Comparison of ENCODE assay signal across 13 cellular contexts in the genomic region with DNA sequence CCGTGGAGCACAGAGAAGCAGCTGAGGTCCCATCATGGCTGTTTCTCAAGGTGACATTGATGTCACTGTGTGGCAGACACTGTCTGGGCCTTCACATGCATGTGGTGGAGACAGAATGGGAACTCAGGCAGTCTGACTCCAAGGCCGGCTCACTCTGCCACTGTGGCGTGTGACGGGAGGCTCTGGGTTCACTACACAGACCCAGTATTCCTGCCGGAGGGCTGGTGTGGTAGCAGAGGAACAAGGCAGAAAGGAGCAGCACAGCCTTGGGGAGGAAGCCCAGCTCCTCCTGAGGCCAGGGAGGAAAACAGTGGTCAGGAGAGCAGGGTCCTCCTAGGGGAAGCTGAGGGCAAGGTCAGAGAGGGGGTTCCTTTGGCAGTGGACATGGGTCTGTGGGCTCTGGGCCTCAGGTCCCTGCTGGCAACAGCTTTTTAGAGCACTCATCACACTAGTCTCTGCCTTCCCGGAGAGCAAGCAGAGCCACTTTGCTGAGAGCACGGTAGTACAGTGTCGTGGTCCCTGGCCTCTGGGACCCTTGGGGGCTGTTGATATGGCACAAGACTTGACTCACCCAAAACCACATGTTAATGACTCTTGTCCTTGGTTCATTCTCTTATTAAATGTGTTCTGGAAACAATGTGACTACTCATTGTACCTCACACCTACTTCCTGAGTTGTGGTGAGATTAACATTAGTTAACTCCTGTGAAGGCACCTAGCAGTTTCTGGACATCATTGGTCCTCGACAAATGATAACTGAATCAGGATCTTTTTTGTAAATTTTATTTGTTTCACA. TPM values are rescaled to one million over a fixed set of nuclear protein-coding genes. Genes with fewer than 3 reads are reported as not detected.
DNase-seq lines count a peak whose midpoint lies in the region; ATAC-seq and TF ChIP-seq lines count a peak whose summit lies in the region.
"Had no signal": no experiment of that assay in that cellular context is flagged by ENCODE, and none has a peak within 500 bp of the region (broad histone marks: within the 10 kb centered on the region; RNA-seq: fewer than 3 reads in every experiment).

No MANE protein-coding gene starts in this region.

- H3K9me3 ChIP-seq in BLaER1 (no peaks in the 10 kb centered on the region), GM23248 (ENCODE audit: low read depth) (no peaks in the 10 kb centered on the region), PC-3 (ENCODE audit: low read length) (no peaks in the 10 kb centered on the region)
- H3K9me3 ChIP-seq: Caco-2, lower lobe of right lung had no signal

- in situ Hi-C loops in GM23248 (cut with MboI), result loop anchor here (10.0 kb wide), 1 partner anchor 433 kb away; no protein-coding TSS in a partner anchor

- H3K9ac ChIP-seq in BLaER1 (no peak overlapping the region), GM23248 (no peak overlapping the region), PC-3 (ENCODE audit: low read length) (no peak overlapping the region)
- H3K9ac ChIP-seq: parathyroid adenoma had no signal

- H3K4me3 Mint-ChIP-seq in activated T-cell treated with anti-CD3 and anti-CD28 coated beads, Interleukin-2, amount 50 U/mL, for 72 hours, result no peak overlapping the region

- CTCF ChIA-PET in PC-3 (lab: Charles Lee), result interaction anchor here (0.8 to 1.8 kb wide), 4 partner anchors 21 to 433 kb away, joined by 4 to 39 read pairs (median 10); partner anchors contain the start of genes DCAF4 and DPF3

- H3K27me3 Mint-ChIP-seq in activated T-cell treated with anti-CD3 and anti-CD28 coated beads, Interleukin-2, amount 50 U/mL, for 72 hours (ENCODE audit: low read depth), result no peaks in the 10 kb centered on the region

- H3K27ac ChIP-seq in BLaER1, result 0 out of 2 replicates have a peak overlapping the region, but pooled peaks have one; percentile 3
- no peak overlapping the region for H3K27ac ChIP-seq in GM23248
- H3K27ac ChIP-seq in PC-3 (ENCODE audit: low read length), result no peak overlapping the region
- H3K27ac ChIP-seq: hepatocyte, lower lobe of right lung, parathyroid adenoma had no signal

- peaks cover 0 to 3% of the 10 kb centered on the region in 2 donors for H3K36me3 Mint-ChIP-seq in activated T-cell treated with anti-CD3 and anti-CD28 coated beads, Interleukin-2, amount 50 U/mL, for 72 hours (ENCODE audit: insufficient read depth in 2 of 2)

- WGBS in GM23248 (ENCODE audit: low coverage in 1 of 2, low lambda C conversion rate in 2 of 2, missing lambda C conversion rate in 2 of 2), 2 experiments, result 83 to 86% methylated on average over 9 of the region's 9 CpGs

- H3K9me2 ChIP-seq in GM23248 (ENCODE audit: insufficient read depth), result no peaks in the 10 kb centered on the region
- no peaks in the 10 kb centered on the region for H3K9me2 ChIP-seq in PC-3 (replicated peaks; ENCODE audit: low read length)

- no peaks in the 10 kb centered on the region for H3K27me3 ChIP-seq in BLaER1
- no peaks in the 10 kb centered on the region for H3K27me3 ChIP-seq in GM23248 (replicated peaks; ENCODE audit: insufficient read depth)
- no peaks in the 10 kb centered on the region for H3K27me3 ChIP-seq in PC-3 (ENCODE audit: low read length)
- H3K27me3 ChIP-seq: hepatocyte had no signal

- H3K79me2 ChIP-seq in GM23248 (ENCODE audit: insufficient read depth), result no peaks in the 10 kb centered on the region
- H3K79me2 ChIP-seq in PC-3 (ENCODE audit: low read length), result no peaks in the 10 kb centered on the region
- H3K79me2 ChIP-seq: hepatocyte, parathyroid adenoma had no signal

- H3K4me1 Mint-ChIP-seq in activated T-cell treated with anti-CD3 and anti-CD28 coated beads, Interleukin-2, amount 50 U/mL, for 72 hours (ENCODE audit: low read depth), result peaks cover 9% of the 10 kb centered on the region

- no peak overlapping the region for H3K27ac Mint-ChIP-seq in activated T-cell treated with anti-CD3 and anti-CD28 coated beads, Interleukin-2, amount 50 U/mL, for 72 hours

- BruUV-seq in PC-3 (replicated peaks; lab: Mats Ljungman, UMichigan), result no TSS peak

- H3K36me3 ChIP-seq in BLaER1, result peaks cover 92% of the 10 kb centered on the region
- no peaks in the 10 kb centered on the region for H3K36me3 ChIP-seq in GM23248 (ENCODE audit: low read depth)
- H3K36me3 ChIP-seq in PC-3 (ENCODE audit: low read depth, low read length), result peaks cover 28% of the 10 kb centered on the region; the same call in 1 of the 2 replicates

- TF ChIP-seq CTCF in PC-3 (conservative IDR thresholded peaks at IDR 0.05; ENCODE audit: low read depth, low read length), result no peak

- POLR2A ChIA-PET in PC-3 (lab: Charles Lee; ENCODE audit: unreplicated experiment), result no interaction called here

- no peak overlapping the region for H2AFZ ChIP-seq in GM23248
- no peak overlapping the region for H2AFZ ChIP-seq in PC-3 (ENCODE audit: low read length)
- H2AFZ ChIP-seq: hepatocyte, parathyroid adenoma had no signal

- ATAC-seq in activated T-cell treated with anti-CD3 and anti-CD28 coated beads, Interleukin-2, amount 50 U/mL, for 72 hours (replicated peaks in 1 of 2), result peak; percentile 59 to 68
- ATAC-seq in PC-3, result no peak

- no peak overlapping the region for H3K4me3 ChIP-seq in BLaER1
- H3K4me3 ChIP-seq in GM23248, result no peak overlapping the region
- H3K4me3 ChIP-seq in PC-3 (ENCODE audit: low read length), result no peak overlapping the region
- H3K4me3 ChIP-seq: hepatocyte, lower lobe of right lung had no signal

- H4K20me1 ChIP-seq in BLaER1, result no peaks in the 10 kb centered on the region
- H4K20me1 ChIP-seq in GM23248 (ENCODE audit: insufficient read depth), result no peaks in the 10 kb centered on the region
- H4K20me1 ChIP-seq in PC-3 (ENCODE audit: low read length), result no peaks in the 10 kb centered on the region

- H3F3A ChIP-seq in GM23248 (ENCODE audit: insufficient read depth) (peaks cover 7% of the 10 kb centered on the region), PC-3 (ENCODE audit: low read length, unreplicated experiment) (no peaks in the 10 kb centered on the region)

- no peaks in the 10 kb centered on the region for H3K9me3 Mint-ChIP-seq in activated T-cell treated with anti-CD3 and anti-CD28 coated beads, Interleukin-2, amount 50 U/mL, for 72 hours

- peak; percentile 25 for DNase-seq in GM23248
- DNase-seq in activated T-cell treated with anti-CD3 and anti-CD28 coated beads, Interleukin-2, amount 50 U/mL, for 72 hours, result no peak
- peak; percentile 64 for DNase-seq in kidney tubule cell (ENCODE audit: low spot score)
- DNase-seq in GM19238 (ENCODE audit: insufficient read length, low spot score), result no peak
- no peak for DNase-seq in NCI-H748 treated with DMSO at 0.1 percent for 48 hours (lab: John Stamatoyannopoulos, UW)
- no peak for DNase-seq in occipital lobe (lab: John Stamatoyannopoulos, UW)
- no peak for DNase-seq in PC-3
- DNase-seq: SHP77 treated with DMSO at 0.1 percent for 48 hours had no signal

- peaks cover 17% of the 10 kb centered on the region for H3K4me1 ChIP-seq in BLaER1
- H3K4me1 ChIP-seq in GM23248 (ENCODE audit: insufficient read depth), result no peaks in the 10 kb centered on the region
- H3K4me1 ChIP-seq in PC-3 (ENCODE audit: insufficient read depth, low read length), result peaks cover 17% of the 10 kb centered on the region
- H3K4me1 ChIP-seq: Caco-2, lower lobe of right lung, parathyroid adenoma had no signal

- no peak overlapping the region for H3K4me2 ChIP-seq in BLaER1
- H3K4me2 ChIP-seq in GM23248 (ENCODE audit: unreplicated experiment), result no peak overlapping the region
- no peak overlapping the region for H3K4me2 ChIP-seq in PC-3 (ENCODE audit: low read length)
- H3K4me2 ChIP-seq: hepatocyte had no signal

- intact Hi-C loops in PC-3 (cut with micrococcal nuclease), result loop anchor here (1.0 kb wide), 3 partner anchors 21 to 433 kb away; partner anchors contain the start of gene DCAF4

RNA-seq across cellular contexts. Expression of gene DCAF4, which starts 21.3 kb away (rescaled TPM):
- total RNA-seq in GM23248 (2014; rRNA removed; shearing (Covaris generic)), result 20.4 and 21.9 TPM in 2 replicates
- 17.1 and 17.7 TPM in 2 replicates for polyA plus RNA-seq in GM23248 (2016; fragmentation: Nextera tagmentation; extraction: Ambion mirVana)
- 10 to 100 TPM; 15.1 to 16.6 TPM for total RNA-seq in activated T-cell treated with anti-CD3 and anti-CD28 coated beads, Interleukin-2, amount 50 U/mL, for 72 hours
- total RNA-seq in occipital lobe (7.0 TPM), PC-3 (2014; rRNA removed) (55.8 and 56.8 TPM in 2 replicates)

RNA-seq across cellular contexts. Expression of gene DPF3, which starts 53.7 kb away (rescaled TPM):
- total RNA-seq in GM23248 (2014; rRNA removed; shearing (Covaris generic)), result 7.9 and 13.4 TPM in 2 replicates
- polyA plus RNA-seq in GM23248 (2016; fragmentation: Nextera tagmentation; extraction: Ambion mirVana), result 6.8 and 7.7 TPM in 2 replicates
- under 1 TPM; 0.23 to 0.62 TPM for total RNA-seq in activated T-cell treated with anti-CD3 and anti-CD28 coated beads, Interleukin-2, amount 50 U/mL, for 72 hours
- total RNA-seq in occipital lobe (5.3 TPM), PC-3 (2014; rRNA removed) (16.6 and 30.5 TPM in 2 replicates)
- total RNA-seq: Caco-2 had no signal

Comparison
In these comparisons a context has a peak if more than half of its experiments do, and no peak if none do; other contexts are left out.
1. DNase-seq: peak in GM23248 (single experiment) and kidney tubule cell (single experiment); none in activated T-cell treated with anti-CD3 and anti-CD28 coated beads, Interleukin-2, amount 50 U/mL, for 72 hours (0 of 2), GM19238 (single experiment), NCI-H748 treated with DMSO at 0.1 percent for 48 hours (single experiment), occipital lobe (single experiment) and PC-3 (single experiment).